Comparison of ENCODE assay signal across 11 cellular contexts in genomic region chr3:39154323-39155021, GRCh38. TPM values are rescaled to one million over a fixed set of nuclear protein-coding genes. Genes with fewer than 3 reads are reported as not detected.
DNase-seq lines count a peak whose midpoint lies in the region; ATAC-seq, FAIRE-seq and TF ChIP-seq lines count a peak whose summit lies in the region.
"Had no signal": no experiment of that assay in that cellular context is flagged by ENCODE, and none has a peak within 500 bp of the region (broad histone marks: within the 10 kb centered on the region; RNA-seq: fewer than 3 reads in every experiment).

No MANE protein-coding gene starts in this region.

- H3K4me2 ChIP-seq in K562 (ENCODE audit: insufficient read depth, low read length) = peak overlapping the region; percentile 90

- H4K20me1 ChIP-seq in K562 (replicated peaks; ENCODE audit: control insufficient read depth, insufficient read depth, low read length) = peaks cover 32% of the 10 kb centered on the region

- peak; percentile 77 for TF ChIP-seq POLR2A in K562 (conservative IDR thresholded peaks at IDR 0.05)

- peak overlapping the region; percentile 73 to 91 for H3K9ac ChIP-seq in K562 (ENCODE audit: insufficient read depth in 1 of 2, low read depth in 2 of 2, low read length in 2 of 2)

- DNase-seq in activated CD8-positive, alpha-beta memory T cell treated with anti-CD3 and anti-CD28 coated beads for 24 hours = peak; percentile 61
- DNase-seq in activated CD8-positive, alpha-beta memory T cell treated with anti-CD3 and anti-CD28 coated beads, Interleukin-2, amount 50 U/mL, for 48 hours = no peak
- DNase-seq in K562 (ENCODE audit: extremely low read depth in 1 of 4, low spot score in 3 of 4) (peak; percentile 75 to 88 (median 82)), left lung (no peak), tibial artery (peak in 1 of 2 donors; percentile 80), NK-92 (lab: John Stamatoyannopoulos, UW; ENCODE audit: unreplicated experiment) (no peak), dedifferentiated amniotic fluid mesenchymal stem cell (ENCODE audit: extremely low spot score) (no peak)
- DNase-seq: Karpas-422 had no signal

- H3K79me2 ChIP-seq in K562 (ENCODE audit: control insufficient read depth, insufficient read depth, low read length) = peaks cover 42% of the 10 kb centered on the region

- WGBS in K562 (ENCODE audit: insufficient coverage, low coverage, missing lambda C conversion rate) = 18% methylated on average over 18 of the region's 18 CpGs

- ATAC-seq in K562 (peak; percentile 75), left lung (no peak), GM21786 (IDR thresholded peaks at IDR 0.05; ENCODE audit: unreplicated experiment) (no peak)

- H3K27ac ChIP-seq in K562 (ENCODE audit: extremely low read depth, low read depth, low read length) (peak overlapping the region; percentile 92), left lung (peak overlapping the region; percentile 99), tibial artery (peak overlapping the region; percentile 98 to 100)

- H3K9me3 ChIP-seq in K562 (replicated peaks; ENCODE audit: control insufficient read depth, insufficient read depth, low read depth, low read length) = no peaks in the 10 kb centered on the region
- H3K9me3 ChIP-seq in left lung = no peaks in the 10 kb centered on the region
- no peaks in the 10 kb centered on the region for H3K9me3 ChIP-seq in tibial artery
- H3K9me3 ChIP-seq: BLaER1 had no signal

- H3K36me3 ChIP-seq in K562 (ENCODE audit: control insufficient read depth, insufficient read depth, low read length) = peaks cover 14% of the 10 kb centered on the region; the same call in 2 of the 3 replicates
- H3K36me3 ChIP-seq in left lung = no peaks in the 10 kb centered on the region
- H3K36me3 ChIP-seq in tibial artery = no peaks in the 10 kb centered on the region
- H3K36me3 ChIP-seq: BLaER1 had no signal

- peak overlapping the region; percentile 81 for H3K4me3 ChIP-seq in K562
- peak overlapping the region in 1 of 2 donors; percentile 93 for H3K4me3 ChIP-seq in left lung
- peak overlapping the region; percentile 86 to 94 for H3K4me3 ChIP-seq in tibial artery

- H3K27me3 ChIP-seq in K562 (ENCODE audit: control insufficient read depth in 2 of 2, insufficient read depth in 2 of 2, low read length in 2 of 2) = no peaks in the 10 kb centered on the region; a peak in 2 of 5 replicates
- H3K27me3 ChIP-seq in left lung = no peaks in the 10 kb centered on the region
- no peaks in the 10 kb centered on the region for H3K27me3 ChIP-seq in tibial artery
- H3K27me3 ChIP-seq: BLaER1 had no signal

- peak overlapping the region; percentile 90 for H2AFZ ChIP-seq in K562 (ENCODE audit: low read depth, low read length)

- intact Hi-C loops in K562 (cut with micrococcal nuclease) = no loop called here
- intact Hi-C loops in left lung (cut with DNase I) = no loop called here
- intact Hi-C loops in tibial artery (cut with DNase I; ENCODE audit: low total_unique reads) = loop anchor here (2.0 kb wide), 1 partner anchor 22 kb away; no protein-coding TSS in a partner anchor

- peak in 1 of 2 experiments; percentile 26; a peak in 1 of 4 replicates for TF ChIP-seq RAD21 in K562 (CRISPR knock-in tag; conservative IDR thresholded peaks at IDR 0.05 in 1 of 2, IDR thresholded peaks at IDR 0.05 in 1 of 2)

- CTCF ChIA-PET in K562 (lab: Yijun Ruan, JAX; ENCODE audit: low intra/inter-chr PET ratio) = no interaction called here

- peak; percentile 86 for FAIRE-seq in K562 (lab: Jason Lieb, UNC)
- FAIRE-seq: endometrium had no signal

- in situ Hi-C loops in K562 (cut with MboI) = no loop called here

- TF ChIP-seq EP300 in K562 (IDR thresholded peaks at IDR 0.05; ENCODE audit: low read length) = 0 out of 2 replicates have a peak, but pooled peaks have one; percentile 22

- TF ChIP-seq CTCF in K562 (IDR thresholded peaks at IDR 0.05 in 2 of 3, conservative IDR thresholded peaks at IDR 0.05 in 1 of 3; ENCODE audit: insufficient read depth in 2 of 3, low read depth in 1 of 3, low read length in 3 of 3) = no peak
- no peak for TF ChIP-seq CTCF in left lung (IDR thresholded peaks at IDR 0.05)
- no peak for TF ChIP-seq CTCF in tibial artery (IDR thresholded peaks at IDR 0.05)

- BruUV-seq in K562 (replicated peaks; lab: Mats Ljungman, UMichigan) = TSS peak; percentile 74

- POLR2A ChIA-PET in K562 (lab: Yijun Ruan, JAX) = interaction anchor here (1.1 kb wide), 1 partner anchor 38 kb away, joined by 4 read pairs; no protein-coding TSS in a partner anchor

- peaks cover 43 to 56% of the 10 kb centered on the region in 2 experiments for H3K4me1 ChIP-seq in K562 (replicated peaks in 1 of 2; ENCODE audit: control insufficient read depth in 2 of 2, insufficient read depth in 2 of 2, low read length in 2 of 2)
- peaks cover 28 to 39% of the 10 kb centered on the region in 2 donors for H3K4me1 ChIP-seq in left lung
- H3K4me1 ChIP-seq in tibial artery = peaks cover 0 to 39% (median 29%) of the 10 kb centered on the region in 4 donors

- peaks cover 25% of the 10 kb centered on the region for H3K9me1 ChIP-seq in K562 (ENCODE audit: control insufficient read depth, insufficient read depth, low read length)

RNA-seq across cellular contexts. Expression of gene CSRNP1, which starts 1.1 kb away (rescaled TPM):
- 18.4 and 48.8 TPM in 2 replicates for total RNA-seq in K562 (2011; cell fraction: chromatin; rRNA removed; ENCODE audit: low replicate concordance)
- 34.9 and 41.4 TPM in 2 replicates for total RNA-seq in K562 (2011; cell fraction: nucleolus; rRNA removed)
- total RNA-seq in K562 (2011; cell fraction: nucleoplasm; rRNA removed) = 17.7 and 23.9 TPM in 2 replicates
- total RNA-seq in K562 (2014; rRNA removed) (16.8 and 23.2 TPM in 2 replicates), K562 (2014; rRNA removed; fragmentation: Illumina TruSeq; extraction: Trizol) (5.6 and 7.9 TPM in 2 replicates), K562 (2015; rRNA removed; fragmentation: Illumina TruSeq; extraction: Trizol) (9.2 and 9.8 TPM in 2 replicates), K562 (2021) (18.1 and 18.9 TPM in 2 replicates), left lung (10 to 100 TPM; 24.1 to 33.7 TPM)
- polyA plus RNA-seq in K562 (2011; rRNA removed) (14.2 and 14.5 TPM in 2 replicates), K562 (2014; fragmentation: Illumina TruSeq; extraction: Trizol) (12.7 and 13.3 TPM in 2 replicates), K562 (2014; fragmentation: Nextera tagmentation; extraction: Ambion mirVana) (under 1 TPM; 0.72 to 0.89 TPM), K562 (2014; rRNA removed) (10.9 and 11.4 TPM in 2 replicates)
- polyA plus RNA-seq in K562 (2011; cell fraction: cytosol; rRNA removed) = 16.4 and 30.7 TPM in 2 replicates
- polyA plus RNA-seq in K562 (2011; cell fraction: nucleus; rRNA removed) = 25.6 and 46.6 TPM in 2 replicates
- polyA plus RNA-seq in K562 (2012) = 16.6 and 24.6 TPM in 2 replicates
- 14.7 and 23.4 TPM in 2 replicates for polyA minus RNA-seq in K562 (2011; rRNA and poly(A)+ RNA removed)
- 13.8 and 19.9 TPM in 2 replicates for polyA minus RNA-seq in K562 (2011; cell fraction: cytosol; rRNA and poly(A)+ RNA removed)
- polyA minus RNA-seq in K562 (2011; cell fraction: nucleus; rRNA and poly(A)+ RNA removed) = 21.9 and 22.3 TPM in 2 replicates

RNA-seq across cellular contexts. Expression of gene XIRP1, which starts 37.9 kb away (rescaled TPM):
- 0.33 and 1.4 TPM in 2 replicates for total RNA-seq in K562 (2011; cell fraction: chromatin; rRNA removed; ENCODE audit: low replicate concordance)
- 0.53 and 1.0 TPM in 2 replicates for total RNA-seq in K562 (2011; cell fraction: nucleolus; rRNA removed)
- 0.51 and 0.53 TPM in 2 replicates for total RNA-seq in K562 (2011; cell fraction: nucleoplasm; rRNA removed)
- total RNA-seq in K562 (2014; rRNA removed) (0.04 and 0.27 TPM in 2 replicates), K562 (2014; rRNA removed; fragmentation: Illumina TruSeq; extraction: Trizol) (0.04 TPM in 1 of 2 replicates, not detected in the other), K562 (2015; rRNA removed; fragmentation: Illumina TruSeq; extraction: Trizol) (0.04 TPM in 1 of 2 replicates, not detected in the other), K562 (2021) (0.04 and 0.09 TPM in 2 replicates), left lung (under 1 TPM; 0.09 to 0.18 TPM)
- polyA plus RNA-seq in K562 (2011; rRNA removed) (0.04 and 0.11 TPM in 2 replicates), K562 (2014; fragmentation: Illumina TruSeq; extraction: Trizol) (0.03 and 0.04 TPM in 2 replicates), K562 (2014; fragmentation: Nextera tagmentation; extraction: Ambion mirVana) (not detected), K562 (2014; rRNA removed) (0.04 and 0.07 TPM in 2 replicates)
- 0.04 and 0.13 TPM in 2 replicates for polyA plus RNA-seq in K562 (2011; cell fraction: cytosol; rRNA removed)
- 0.34 and 0.57 TPM in 2 replicates for polyA plus RNA-seq in K562 (2011; cell fraction: nucleus; rRNA removed)
- polyA plus RNA-seq in K562 (2012) = 0.15 and 0.17 TPM in 2 replicates
- 0.12 and 0.14 TPM in 2 replicates for polyA minus RNA-seq in K562 (2011; rRNA and poly(A)+ RNA removed)
- polyA minus RNA-seq in K562 (2011; cell fraction: cytosol; rRNA and poly(A)+ RNA removed) = 0.38 TPM in 1 of 2 replicates, not detected in the other
- polyA minus RNA-seq in K562 (2011; cell fraction: nucleus; rRNA and poly(A)+ RNA removed) = 0.22 and 0.27 TPM in 2 replicates

RNA-seq across cellular contexts. Expression of gene TTC21A, which starts 47.0 kb away (rescaled TPM):
- 7.6 and 12.4 TPM in 2 replicates for total RNA-seq in K562 (2011; cell fraction: chromatin; rRNA removed; ENCODE audit: low replicate concordance)
- total RNA-seq in K562 (2011; cell fraction: nucleolus; rRNA removed) = 5.8 and 6.7 TPM in 2 replicates
- 5.1 and 8.2 TPM in 2 replicates for total RNA-seq in K562 (2011; cell fraction: nucleoplasm; rRNA removed)
- 0.36 and 0.37 TPM in 2 replicates for total RNA-seq in K562 (2014; rRNA removed)
- total RNA-seq in K562 (2014; rRNA removed; fragmentation: Illumina TruSeq; extraction: Trizol) = 0.32 and 0.47 TPM in 2 replicates
- 0.83 and 1.2 TPM in 2 replicates for total RNA-seq in K562 (2015; rRNA removed; fragmentation: Illumina TruSeq; extraction: Trizol)
- 1.4 and 1.7 TPM in 2 replicates for total RNA-seq in K562 (2021)
- 0.84 and 1.1 TPM in 2 replicates for polyA plus RNA-seq in K562 (2011; rRNA removed)
- polyA plus RNA-seq in K562 (2011; cell fraction: cytosol; rRNA removed) = 0.66 and 1.1 TPM in 2 replicates
- 5.1 and 6.7 TPM in 2 replicates for polyA plus RNA-seq in K562 (2011; cell fraction: nucleus; rRNA removed)
- 1.3 and 2.7 TPM in 2 replicates for polyA plus RNA-seq in K562 (2012)
- 0.70 and 0.94 TPM in 2 replicates for polyA plus RNA-seq in K562 (2014; fragmentation: Illumina TruSeq; extraction: Trizol)
- under 1 TPM; 0.22 to 0.35 TPM for polyA plus RNA-seq in K562 (2014; fragmentation: Nextera tagmentation; extraction: Ambion mirVana)
- polyA plus RNA-seq in K562 (2014; rRNA removed) = 0.93 and 1.4 TPM in 2 replicates
- polyA minus RNA-seq in K562 (2011; rRNA and poly(A)+ RNA removed) = 1.3 and 2.1 TPM in 2 replicates
- polyA minus RNA-seq in K562 (2011; cell fraction: cytosol; rRNA and poly(A)+ RNA removed) = 0.67 TPM in 1 of 2 replicates, not detected in the other
- polyA minus RNA-seq in K562 (2011; cell fraction: nucleus; rRNA and poly(A)+ RNA removed) = 3.5 and 4.1 TPM in 2 replicates
- 10 to 100 TPM in 1 of 2 donors, 1 to 10 TPM in 1; 7.1 to 10.6 TPM for total RNA-seq in left lung

RNA-seq across cellular contexts. Expression of gene GORASP1, which starts 47.0 kb away (rescaled TPM):
- 170 and 347 TPM in 2 replicates for total RNA-seq in K562 (2011; cell fraction: chromatin; rRNA removed; ENCODE audit: low replicate concordance)
- total RNA-seq in K562 (2011; cell fraction: nucleolus; rRNA removed) = 220 and 236 TPM in 2 replicates
- 186 and 187 TPM in 2 replicates for total RNA-seq in K562 (2011; cell fraction: nucleoplasm; rRNA removed)
- total RNA-seq in K562 (2014; rRNA removed) (67.6 and 83.5 TPM in 2 replicates), K562 (2014; rRNA removed; fragmentation: Illumina TruSeq; extraction: Trizol) (39.7 and 46.8 TPM in 2 replicates), K562 (2015; rRNA removed; fragmentation: Illumina TruSeq; extraction: Trizol) (65.3 and 67.6 TPM in 2 replicates), K562 (2021) (80.7 and 81.2 TPM in 2 replicates), left lung (10 to 100 TPM; 62.5 to 63.2 TPM)
- polyA plus RNA-seq in K562 (2011; rRNA removed) (87.9 and 116 TPM in 2 replicates), K562 (2014; fragmentation: Illumina TruSeq; extraction: Trizol) (71.3 and 81.3 TPM in 2 replicates), K562 (2014; fragmentation: Nextera tagmentation; extraction: Ambion mirVana) (10 to 100 TPM in 1 of 2 experiments, 1 to 10 TPM in 1; 8.4 to 14.0 TPM), K562 (2014; rRNA removed) (75.3 and 82.3 TPM in 2 replicates)
- 88.5 and 108 TPM in 2 replicates for polyA plus RNA-seq in K562 (2011; cell fraction: cytosol; rRNA removed)
- 454 and 537 TPM in 2 replicates for polyA plus RNA-seq in K562 (2011; cell fraction: nucleus; rRNA removed)
- 72.8 and 104 TPM in 2 replicates for polyA plus RNA-seq in K562 (2012)
- 48.5 and 49.2 TPM in 2 replicates for polyA minus RNA-seq in K562 (2011; rRNA and poly(A)+ RNA removed)
- 42.4 and 49.5 TPM in 2 replicates for polyA minus RNA-seq in K562 (2011; cell fraction: cytosol; rRNA and poly(A)+ RNA removed)
- 120 and 149 TPM in 2 replicates for polyA minus RNA-seq in K562 (2011; cell fraction: nucleus; rRNA and poly(A)+ RNA removed)

Comparison
In these comparisons a context has a peak if more than half of its experiments do, and no peak if none do; other contexts are left out.
1. DNase-seq: peak in activated CD8-positive, alpha-beta memory T cell treated with anti-CD3 and anti-CD28 coated beads for 24 hours (single experiment) and K562 (4 of 4); none in activated CD8-positive, alpha-beta memory T cell treated with anti-CD3 and anti-CD28 coated beads, Interleukin-2, amount 50 U/mL, for 48 hours (single experiment), left lung (0 of 2), NK-92 (single experiment) and dedifferentiated amniotic fluid mesenchymal stem cell (single experiment).
2. Peak in every context shown above with its lines, with median percentiles within 50 percentile points of each other: H3K27ac ChIP-seq.